13 cellular contexts compared by ENCODE assay signal in the genomic region with DNA sequence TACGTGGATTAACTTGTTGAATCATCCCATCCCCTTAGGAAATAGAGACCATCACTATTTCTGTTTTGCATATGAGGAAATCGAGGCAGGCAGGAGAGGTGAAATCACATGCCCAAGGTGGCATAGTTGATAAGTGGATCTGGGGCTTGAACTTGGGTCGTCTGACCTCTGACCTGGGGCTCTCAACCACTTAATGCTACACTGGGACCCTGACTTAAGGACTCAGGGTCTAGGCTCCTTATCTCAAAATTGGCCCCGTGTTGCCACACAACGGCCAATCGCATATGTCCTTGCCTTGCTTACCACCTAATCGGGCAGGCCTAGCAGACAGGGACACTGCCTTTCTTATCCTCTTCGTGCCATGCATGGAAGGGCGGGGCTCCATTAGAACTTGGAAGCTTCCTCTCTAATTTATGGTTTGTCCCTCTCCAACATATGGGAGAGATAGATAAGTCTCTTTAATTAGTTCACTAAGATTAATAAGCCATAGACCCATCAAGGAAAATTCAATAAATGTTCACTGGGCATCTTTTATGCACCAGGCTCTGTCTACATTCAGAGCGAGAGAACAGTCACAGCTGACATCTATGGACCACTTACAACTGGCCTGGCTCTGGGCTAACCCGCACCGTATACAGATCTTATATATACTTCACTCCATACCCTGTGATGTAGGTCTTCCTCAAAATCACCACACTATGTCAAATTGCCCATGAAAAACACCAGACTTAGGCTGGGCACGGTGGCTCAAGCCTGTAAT.
"Had no signal": no experiment of that assay in that cellular context is flagged by ENCODE, and none has a peak within 500 bp of the region (broad histone marks: within the 10 kb centered on the region; RNA-seq: fewer than 3 reads in every experiment).

No MANE protein-coding gene starts in this region.

- DNase-seq: effector memory CD8-positive, alpha-beta T cell; foreskin melanocyte; head of caudate nucleus; kidney; left cardiac atrium; left ventricle myocardium inferior; lower lobe of right lung; psoas muscle; retina; right lobe of liver; stimulated activated CD4-positive, alpha-beta T cell treated with anti-CD3 and anti-CD28 coated beads, Interleukin-4, amount 100 ng/mL, for 1 hour; tibial artery had no signal

- FAIRE-seq: colon, kidney had no signal
